ENCODE assay signal across 9 cellular contexts in the genomic region with DNA sequence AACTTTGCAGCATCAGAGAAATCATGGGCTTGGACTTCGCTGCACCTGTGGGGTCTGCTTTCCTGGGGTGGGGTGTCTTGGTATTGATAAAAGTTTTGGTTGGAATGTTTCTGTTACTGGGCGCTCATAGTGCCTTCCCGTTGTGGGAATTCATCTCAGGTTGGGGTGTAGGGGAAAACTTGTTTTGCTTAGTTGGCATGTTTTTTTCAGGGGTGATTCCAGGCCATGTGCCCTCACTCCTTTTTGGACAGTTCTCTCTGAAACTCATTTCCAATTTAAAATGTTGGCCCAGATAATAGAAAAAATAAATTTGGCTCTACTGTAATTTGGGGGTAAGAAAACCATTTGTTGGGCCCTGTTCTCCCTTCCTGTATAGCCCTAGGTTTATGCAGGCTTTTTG. TPM values are rescaled to one million over a fixed set of nuclear protein-coding genes. Genes with fewer than 3 reads are reported as not detected.
DNase-seq lines count a peak whose midpoint lies in the region; ATAC-seq and TF ChIP-seq lines count a peak whose summit lies in the region.
"Had no signal": no experiment of that assay in that cellular context is flagged by ENCODE, and none has a peak within 500 bp of the region (broad histone marks: within the 10 kb centered on the region; RNA-seq: fewer than 3 reads in every experiment).

No MANE protein-coding gene starts in this region.

- peak overlapping the region; percentile 66 to 84 (median 71) for H3K4me3 Mint-ChIP-seq in CD4-positive, alpha-beta memory T cell

- peaks cover 7 to 14% of the 10 kb centered on the region in 2 donors for H3K27me3 Mint-ChIP-seq in CD4-positive, alpha-beta memory T cell

- no peak overlapping the region for H2BK15ac ChIP-seq in neuronal stem cell (ENCODE audit: low read length)

- H2AFZ ChIP-seq in OCI-LY3 (ENCODE audit: low read depth, low read length): no peak overlapping the region
- peak overlapping the region; percentile 99 for H2AFZ ChIP-seq in neuronal stem cell (ENCODE audit: low read length)

- peaks cover 0 to 8% (median 4%) of the 10 kb centered on the region in 4 donors for H3K4me1 Mint-ChIP-seq in CD4-positive, alpha-beta memory T cell

- no peak overlapping the region for H3K23ac ChIP-seq in neuronal stem cell (ENCODE audit: low read depth, low read length, poor library complexity)

- DNase-seq in CD4-positive, alpha-beta memory T cell: no peak
- no peak for DNase-seq in epithelial cell of esophagus (ENCODE audit: low read depth)
- no peak for DNase-seq in neuronal stem cell (ENCODE audit: low spot score)
- no peak for DNase-seq in left lobe of liver (ENCODE audit: low spot score)
- no peak for DNase-seq in cerebellum (ENCODE audit: low spot score)
- no peak for DNase-seq in SIG-M5 (lab: John Stamatoyannopoulos, UW)
- DNase-seq: NCI-H2081 had no signal

- H3K4me1 ChIP-seq in CD4-positive, alpha-beta memory T cell (ENCODE audit: insufficient read depth, low read length): no peaks in the 10 kb centered on the region
- H3K4me1 ChIP-seq in OCI-LY3 (ENCODE audit: low read length) (peaks cover 22% of the 10 kb centered on the region), neuronal stem cell (ENCODE audit: control insufficient read depth in 2 of 2, insufficient read depth in 1 of 2, low read depth in 1 of 2, low read length in 2 of 2) (peaks cover 2 to 11% of the 10 kb centered on the region in 2 donors)

- no peak overlapping the region for H3K18ac ChIP-seq in neuronal stem cell (ENCODE audit: low read length)

- H2BK5ac ChIP-seq in neuronal stem cell (ENCODE audit: low read length): no peak overlapping the region

- H3K4me2 ChIP-seq in OCI-LY3 (ENCODE audit: low read length) (peak overlapping the region; percentile 93), neuronal stem cell (ENCODE audit: insufficient read depth, low read length, poor library complexity, severe bottlenecking) (peak overlapping the region; percentile 95)

- H3K79me1 ChIP-seq in neuronal stem cell (ENCODE audit: low read depth, low read length): peaks cover 3% of the 10 kb centered on the region

- H2BK12ac ChIP-seq in neuronal stem cell (ENCODE audit: low read length): no peak overlapping the region

- H3K9ac ChIP-seq in OCI-LY3 (ENCODE audit: low read length) (peak overlapping the region; percentile 76; the same call in 1 of the 2 replicates), neuronal stem cell (ENCODE audit: low read depth, low read length, poor library complexity) (no peak overlapping the region)

- TF ChIP-seq CTCF in OCI-LY3 (IDR thresholded peaks at IDR 0.05; ENCODE audit: low read depth, low read length) (no peak), epithelial cell of esophagus (IDR thresholded peaks at IDR 0.05; ENCODE audit: insufficient read depth, low read depth, low read length, missing control alignments) (no peak)

- no peak overlapping the region for H3K14ac ChIP-seq in neuronal stem cell (ENCODE audit: low read length)

- H3K9me3 Mint-ChIP-seq in CD4-positive, alpha-beta memory T cell: no peaks in the 10 kb centered on the region

- 0 out of 2 replicates have a peak, but pooled peaks cover 6% of the 10 kb centered on the region for H4K20me1 ChIP-seq in OCI-LY3 (ENCODE audit: insufficient read depth, low read length)

- H3K4me3 ChIP-seq in CD4-positive, alpha-beta memory T cell (ENCODE audit: low read length in 2 of 2): no peak overlapping the region
- H3K4me3 ChIP-seq in OCI-LY3 (ENCODE audit: low read length): peak overlapping the region; percentile 93
- peak overlapping the region; percentile 62 for H3K4me3 ChIP-seq in epithelial cell of esophagus (ENCODE audit: low read length)
- H3K4me3 ChIP-seq in neuronal stem cell (ENCODE audit: low read length in 2 of 2): peak overlapping the region; percentile 68 to 95

- no peak overlapping the region for H2BK120ac ChIP-seq in neuronal stem cell (ENCODE audit: low read depth, low read length)

- H3K36me3 ChIP-seq in CD4-positive, alpha-beta memory T cell (ENCODE audit: insufficient read depth, low read length): no peaks in the 10 kb centered on the region
- no peaks in the 10 kb centered on the region for H3K36me3 ChIP-seq in OCI-LY3 (replicated peaks; ENCODE audit: low read depth, low read length)
- peaks cover 0 to 7% of the 10 kb centered on the region in 2 donors for H3K36me3 ChIP-seq in neuronal stem cell (replicated peaks in 1 of 2; ENCODE audit: control insufficient read depth in 2 of 2, insufficient read depth in 2 of 2, low read length in 2 of 2)

- H4K91ac ChIP-seq in neuronal stem cell (ENCODE audit: low read depth, low read length, poor library complexity): no peak overlapping the region

- no peaks in the 10 kb centered on the region for H3K79me2 ChIP-seq in OCI-LY3 (ENCODE audit: low read length)

- intact Hi-C loops in CD4-positive, alpha-beta memory T cell (cut with micrococcal nuclease): no loop called here

- H3K27ac ChIP-seq in CD4-positive, alpha-beta memory T cell (ENCODE audit: low read depth, low read length): no peak overlapping the region
- H3K27ac ChIP-seq in OCI-LY3 (ENCODE audit: low read length): no peak overlapping the region
- no peak overlapping the region for H3K27ac ChIP-seq in neuronal stem cell (replicated peaks; ENCODE audit: low read length)

- no peak overlapping the region for H3K27ac Mint-ChIP-seq in CD4-positive, alpha-beta memory T cell

- CTCF ChIA-PET in CD4-positive, alpha-beta memory T cell (lab: Charles Lee; ENCODE audit: partially characterized antibody): no interaction called here

- POLR2A ChIA-PET in CD4-positive, alpha-beta memory T cell (lab: Charles Lee; ENCODE audit: partially characterized antibody): no interaction called here

- ATAC-seq in HG03175 (IDR thresholded peaks at IDR 0.05; ENCODE audit: unreplicated experiment): no peak
- ATAC-seq in left lobe of liver: no peak

- WGBS in neuronal stem cell (ENCODE audit: extremely low coverage in 2 of 2, insufficient read length in 2 of 2, insufficient replicate concordance in 1 of 2), 2 donors: no CpG with 5 or more reads among the region's 3 CpGs

- H3K36me3 Mint-ChIP-seq in CD4-positive, alpha-beta memory T cell: no peaks in the 10 kb centered on the region

- no peaks in the 10 kb centered on the region for H3K9me3 ChIP-seq in CD4-positive, alpha-beta memory T cell (ENCODE audit: control insufficient read depth in 1 of 2, low read length in 2 of 2)
- H3K9me3 ChIP-seq in OCI-LY3 (ENCODE audit: insufficient read depth, low read length): no peaks in the 10 kb centered on the region
- H3K9me3 ChIP-seq in neuronal stem cell (replicated peaks in 1 of 2; ENCODE audit: control insufficient read depth in 2 of 2, insufficient read depth in 1 of 2, low read depth in 1 of 2, low read length in 2 of 2): peaks cover 0 to 7% of the 10 kb centered on the region in 2 donors

- no peak overlapping the region for H3K4ac ChIP-seq in neuronal stem cell (ENCODE audit: low read length)

- H4K8ac ChIP-seq in neuronal stem cell (ENCODE audit: low read depth, low read length): no peak overlapping the region

- no peaks in the 10 kb centered on the region for H3K27me3 ChIP-seq in CD4-positive, alpha-beta memory T cell (ENCODE audit: insufficient read depth, low read length)
- peaks cover 21% of the 10 kb centered on the region for H3K27me3 ChIP-seq in OCI-LY3 (ENCODE audit: low read depth, low read length)
- H3K27me3 ChIP-seq in neuronal stem cell (ENCODE audit: control insufficient read depth in 3 of 3, insufficient read depth in 3 of 3, low read depth in 1 of 3, low read length in 3 of 3): no peaks in the 10 kb centered on the region

- H2AK5ac ChIP-seq in neuronal stem cell (ENCODE audit: low read depth, low read length): no peak overlapping the region

RNA-seq across cellular contexts. Expression of a gene that starts 1.5 kb away (rescaled TPM):
- total RNA-seq in CD4-positive, alpha-beta memory T cell: under 1 TPM in 1 of 2 experiments, not detected in 1; 0.44 TPM
- not detected for polyA plus RNA-seq in CD4-positive, alpha-beta memory T cell
- 48.3 TPM for polyA plus RNA-seq in neuronal stem cell (2013, experiment 1 of 2)
- polyA plus RNA-seq in neuronal stem cell (2013, experiment 2 of 2): 50.3 TPM
- total RNA-seq in left lobe of liver: 5.8 TPM
- total RNA-seq in cerebellum: 8.6 TPM

Comparison
In these comparisons a context has a peak if more than half of its experiments do, and no peak if none do; other contexts are left out.
1. H3K4me3 ChIP-seq: peak in OCI-LY3 (single experiment), epithelial cell of esophagus (single experiment) and neuronal stem cell (2 of 2); none in CD4-positive, alpha-beta memory T cell (0 of 2).